10 cellular contexts compared by ENCODE assay signal in genomic region chr1:118136511-118136937, GRCh38. TPM values are rescaled to one million over a fixed set of nuclear protein-coding genes. Genes with fewer than 3 reads are reported as not detected.
DNase-seq lines count a peak whose midpoint lies in the region; ATAC-seq, FAIRE-seq and TF ChIP-seq lines count a peak whose summit lies in the region.
"Had no signal": no experiment of that assay in that cellular context is flagged by ENCODE, and none has a peak within 500 bp of the region (broad histone marks: within the 10 kb centered on the region; RNA-seq: fewer than 3 reads in every experiment).

No MANE protein-coding gene starts in this region.

- WGBS in trophoblast cell (ENCODE audit: extremely low coverage, insufficient coverage, insufficient read length), result no CpG with 5 or more reads among the region's 4 CpGs

- no peak overlapping the region for H3K4ac ChIP-seq in trophoblast cell (ENCODE audit: low read depth, low read length)

- no peak overlapping the region for H3K4me2 ChIP-seq in trophoblast cell (ENCODE audit: low read length)

- peak; percentile 41 to 94 for ATAC-seq in left cardiac atrium
- no peak for ATAC-seq in left ventricle myocardium superior
- ATAC-seq in HG03025 (IDR thresholded peaks at IDR 0.05; ENCODE audit: low FRiP score, unreplicated experiment), result peak; percentile 99
- ATAC-seq in activated T-cell treated with anti-CD3 and anti-CD28 coated beads, Interleukin-2, amount 50 U/mL, for 72 hours (replicated peaks in 1 of 2), result peak; percentile 93 to 95
- no peak for ATAC-seq in naive thymus-derived CD8-positive, alpha-beta T cell

- no peak overlapping the region for H3K23ac ChIP-seq in trophoblast cell (ENCODE audit: low read length)

- TF ChIP-seq POLR2A in H54 (IDR thresholded peaks at IDR 0.05; ENCODE audit: low read depth, low read length) (no peak), erythroblast (IDR thresholded peaks at IDR 0.05; ENCODE audit: low read length) (no peak)

- FAIRE-seq in H54 (lab: Jason Lieb, UNC), result no peak

- no peak overlapping the region for H4K12ac ChIP-seq in trophoblast cell (ENCODE audit: low read depth, low read length)

- POLR2A ChIA-PET in naive thymus-derived CD8-positive, alpha-beta T cell (lab: Charles Lee), result no interaction called here

- peaks cover 7% of the 10 kb centered on the region for H3K4me1 Mint-ChIP-seq in activated T-cell treated with anti-CD3 and anti-CD28 coated beads, Interleukin-2, amount 50 U/mL, for 72 hours (ENCODE audit: low read depth)
- no peaks in the 10 kb centered on the region for H3K4me1 Mint-ChIP-seq in naive thymus-derived CD8-positive, alpha-beta T cell

- intact Hi-C loops in left cardiac atrium (cut with DNase I) (no loop called here), left ventricle myocardium superior (cut with micrococcal nuclease) (no loop called here)

- peaks cover 27% of the 10 kb centered on the region for H3K27me3 Mint-ChIP-seq in activated T-cell treated with anti-CD3 and anti-CD28 coated beads, Interleukin-2, amount 50 U/mL, for 72 hours (ENCODE audit: low read depth)
- peaks cover 5 to 31% (median 10%) of the 10 kb centered on the region in 5 donors for H3K27me3 Mint-ChIP-seq in naive thymus-derived CD8-positive, alpha-beta T cell

- H3K9ac ChIP-seq in trophoblast cell (ENCODE audit: low read length), result no peak overlapping the region

- no peak overlapping the region for H2BK5ac ChIP-seq in trophoblast cell (ENCODE audit: low read depth, low read length, poor library complexity)

- no peak overlapping the region for H3K27ac ChIP-seq in trophoblast cell (ENCODE audit: low read depth, low read length)
- H3K27ac ChIP-seq: neutrophil had no signal

- H3K79me1 ChIP-seq in trophoblast cell (ENCODE audit: low read length), result no peaks in the 10 kb centered on the region

- no peaks in the 10 kb centered on the region for H3K9me3 ChIP-seq in trophoblast cell (ENCODE audit: insufficient read depth, low read depth, low read length)
- H3K9me3 ChIP-seq: neutrophil had no signal

- H3K27ac Mint-ChIP-seq in activated T-cell treated with anti-CD3 and anti-CD28 coated beads, Interleukin-2, amount 50 U/mL, for 72 hours, result no peak overlapping the region
- no peak overlapping the region for H3K27ac Mint-ChIP-seq in naive thymus-derived CD8-positive, alpha-beta T cell

- no peak overlapping the region for H3K14ac ChIP-seq in trophoblast cell (ENCODE audit: low read length)

- H2BK12ac ChIP-seq in trophoblast cell (ENCODE audit: low read length), result no peak overlapping the region

- DNase-seq in left cardiac atrium (peak; percentile 32), left ventricle myocardium superior (no peak), trophoblast cell (peak; percentile 34 to 43), H54 (ENCODE audit: insufficient read length, low spot score) (no peak), erythroblast (lab: John Stamatoyannopoulos, UW) (no peak)
- DNase-seq in activated T-cell treated with anti-CD3 and anti-CD28 coated beads, Interleukin-2, amount 50 U/mL, for 72 hours, result peak; percentile 45 to 50
- no peak for DNase-seq in naive thymus-derived CD8-positive, alpha-beta T cell

- no peaks in the 10 kb centered on the region for H3K36me3 Mint-ChIP-seq in activated T-cell treated with anti-CD3 and anti-CD28 coated beads, Interleukin-2, amount 50 U/mL, for 72 hours (ENCODE audit: insufficient read depth in 2 of 2)
- no peaks in the 10 kb centered on the region for H3K36me3 Mint-ChIP-seq in naive thymus-derived CD8-positive, alpha-beta T cell

- H2BK120ac ChIP-seq in trophoblast cell (ENCODE audit: insufficient read depth, low read length, poor library complexity), result no peak overlapping the region

- H4K8ac ChIP-seq in trophoblast cell (ENCODE audit: low read depth, low read length), result no peak overlapping the region

- H3K27me3 ChIP-seq in trophoblast cell (ENCODE audit: insufficient read depth, low read length), result no peaks in the 10 kb centered on the region

- H3K4me1 ChIP-seq in trophoblast cell (ENCODE audit: control insufficient read depth in 1 of 2, insufficient read depth in 2 of 2, low read length in 2 of 2), result peaks cover 1 to 3% of the 10 kb centered on the region in 2 experiments

- H2AFZ ChIP-seq in trophoblast cell (ENCODE audit: insufficient read depth, low read length, poor library complexity), result no peak overlapping the region

- H3K4me3 ChIP-seq in trophoblast cell (ENCODE audit: low read depth, low read length), result no peak overlapping the region

- no peak overlapping the region for H4K91ac ChIP-seq in trophoblast cell (ENCODE audit: low read depth, low read length)

- H2AK5ac ChIP-seq in trophoblast cell (ENCODE audit: low read length), result no peak overlapping the region

- no peaks in the 10 kb centered on the region for H3K36me3 ChIP-seq in trophoblast cell (ENCODE audit: control insufficient read depth in 1 of 2, insufficient read depth in 2 of 2, low read length in 2 of 2)
- H3K36me3 ChIP-seq: neutrophil had no signal

- H3K9me3 Mint-ChIP-seq in activated T-cell treated with anti-CD3 and anti-CD28 coated beads, Interleukin-2, amount 50 U/mL, for 72 hours, result no peaks in the 10 kb centered on the region
- H3K9me3 Mint-ChIP-seq in naive thymus-derived CD8-positive, alpha-beta T cell, result peaks cover 0 to 10% (median 0%) of the 10 kb centered on the region in 9 donors

- peak overlapping the region in 1 of 2 donors; percentile 13 for H3K4me3 Mint-ChIP-seq in activated T-cell treated with anti-CD3 and anti-CD28 coated beads, Interleukin-2, amount 50 U/mL, for 72 hours
- H3K4me3 Mint-ChIP-seq in naive thymus-derived CD8-positive, alpha-beta T cell, result no peak overlapping the region

- H3K18ac ChIP-seq in trophoblast cell (ENCODE audit: low read length), result no peak overlapping the region

- H3K79me2 ChIP-seq in trophoblast cell (ENCODE audit: control insufficient read depth, insufficient read depth, low read length, poor library complexity), result no peaks in the 10 kb centered on the region

RNA-seq across cellular contexts. Expression of gene SPAG17, which starts 48.5 kb away (rescaled TPM):
- total RNA-seq in left cardiac atrium, result under 1 TPM in 1 of 2 donors, not detected in 1; 0.35 TPM
- not detected for total RNA-seq in left ventricle myocardium superior
- not detected for total RNA-seq in activated T-cell treated with anti-CD3 and anti-CD28 coated beads, Interleukin-2, amount 50 U/mL, for 72 hours
- polyA plus RNA-seq in trophoblast cell (2013), result 0.69 and 0.73 TPM in 2 replicates
- total RNA-seq in naive thymus-derived CD8-positive, alpha-beta T cell, result not detected
- polyA plus RNA-seq in naive thymus-derived CD8-positive, alpha-beta T cell, result not detected
- total RNA-seq: activated CD8-positive, alpha-beta memory T cell treated with anti-CD3 and anti-CD28 coated beads for 36 hours had no signal

Comparison
In these comparisons a context has a peak if more than half of its experiments do, and no peak if none do; other contexts are left out.
1. ATAC-seq: peak in left cardiac atrium (2 of 2), HG03025 (single experiment) and activated T-cell treated with anti-CD3 and anti-CD28 coated beads, Interleukin-2, amount 50 U/mL, for 72 hours (2 of 2); none in left ventricle myocardium superior (single experiment) and naive thymus-derived CD8-positive, alpha-beta T cell (0 of 2).
2. DNase-seq: peak in left cardiac atrium (single experiment), activated T-cell treated with anti-CD3 and anti-CD28 coated beads, Interleukin-2, amount 50 U/mL, for 72 hours (2 of 2) and trophoblast cell (2 of 2); none in left ventricle myocardium superior (single experiment), H54 (single experiment), erythroblast (0 of 2) and naive thymus-derived CD8-positive, alpha-beta T cell (0 of 10).